ENCODE assay signal across 1 cellular context in the genomic region with DNA sequence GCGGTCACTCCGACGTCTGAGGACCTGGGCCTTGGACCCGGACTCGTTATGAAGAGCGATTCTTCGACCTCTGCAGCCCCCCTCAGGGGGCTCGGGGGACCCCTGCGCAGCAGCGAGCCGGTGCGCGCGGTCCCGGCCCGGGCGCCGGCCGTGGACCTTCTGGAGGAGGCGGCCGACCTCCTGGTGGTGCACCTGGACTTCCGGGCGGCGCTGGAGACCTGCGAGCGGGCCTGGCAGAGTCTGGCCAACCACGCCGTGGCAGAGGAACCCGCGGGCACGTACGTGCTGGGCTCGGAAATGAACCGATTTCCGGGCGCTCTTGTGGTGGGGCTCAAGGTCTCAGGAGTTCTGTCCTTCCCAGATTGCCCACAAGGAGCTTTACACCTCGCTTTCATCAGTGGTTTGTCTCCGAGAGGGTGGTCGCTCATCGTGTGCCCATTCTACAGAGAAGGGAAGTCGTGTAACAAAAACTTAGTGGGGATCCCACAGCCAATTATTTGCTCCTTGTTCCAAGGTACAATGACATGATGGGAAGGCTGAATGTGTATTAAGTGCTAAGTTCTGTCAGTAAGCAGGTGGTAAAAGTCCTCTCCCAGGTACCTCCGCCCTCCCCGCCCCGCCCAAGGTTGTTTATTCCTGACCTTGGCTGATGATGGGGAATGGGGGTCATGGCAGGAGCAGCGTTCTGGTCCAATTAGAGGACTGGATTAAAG.
TF ChIP-seq lines count a peak whose summit lies in the region.

No MANE protein-coding gene starts in this region.

TF ChIP-seq in HepG2, 621 proteins besides CTCF, POLR2A, EP300 and RAD21 (continues in another document):
- TF ChIP-seq, protein P1, sequence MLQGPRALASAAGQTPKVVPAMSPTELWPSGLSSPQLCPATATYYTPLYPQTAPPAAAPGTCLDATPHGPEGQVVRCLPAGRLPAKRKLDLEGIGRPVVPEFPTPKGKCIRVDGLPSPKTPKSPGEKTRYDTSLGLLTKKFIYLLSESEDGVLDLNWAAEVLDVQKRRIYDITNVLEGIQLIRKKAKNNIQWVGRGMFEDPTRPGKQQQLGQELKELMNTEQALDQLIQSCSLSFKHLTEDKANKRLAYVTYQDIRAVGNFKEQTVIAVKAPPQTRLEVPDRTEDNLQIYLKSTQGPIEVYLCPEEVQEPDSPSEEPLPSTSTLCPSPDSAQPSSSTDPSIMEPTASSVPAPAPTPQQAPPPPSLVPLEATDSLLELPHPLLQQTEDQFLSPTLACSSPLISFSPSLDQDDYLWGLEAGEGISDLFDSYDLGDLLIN (CRISPR knock-in tag; IDR thresholded peaks at IDR 0.05; ENCODE audit: borderline replicate concordance) = no peak
- TF ChIP-seq MYC (CRISPR knock-in tag; IDR thresholded peaks at IDR 0.05; ENCODE audit: borderline replicate concordance) = no peak
- no peak for TF ChIP-seq FOXA3 (CRISPR knock-in tag; IDR thresholded peaks at IDR 0.05)
- TF ChIP-seq SP1 (IDR thresholded peaks at IDR 0.05) = no peak
- TF ChIP-seq SP1 (CRISPR knock-in tag; IDR thresholded peaks at IDR 0.05) = no peak
- TF ChIP-seq ZNF136 (CRISPR knock-in tag; IDR thresholded peaks at IDR 0.05; ENCODE audit: low read depth) = no peak
- TF ChIP-seq NRL (CRISPR knock-in tag; IDR thresholded peaks at IDR 0.05; ENCODE audit: borderline replicate concordance) = no peak
- TF ChIP-seq SMARCC2 (IDR thresholded peaks at IDR 0.05) = no peak
- no peak for TF ChIP-seq SIX4 (CRISPR knock-in tag; IDR thresholded peaks at IDR 0.05)
- no peak for TF ChIP-seq MYNN (CRISPR knock-in tag; IDR thresholded peaks at IDR 0.05; ENCODE audit: low read depth)
- TF ChIP-seq, protein P2, sequence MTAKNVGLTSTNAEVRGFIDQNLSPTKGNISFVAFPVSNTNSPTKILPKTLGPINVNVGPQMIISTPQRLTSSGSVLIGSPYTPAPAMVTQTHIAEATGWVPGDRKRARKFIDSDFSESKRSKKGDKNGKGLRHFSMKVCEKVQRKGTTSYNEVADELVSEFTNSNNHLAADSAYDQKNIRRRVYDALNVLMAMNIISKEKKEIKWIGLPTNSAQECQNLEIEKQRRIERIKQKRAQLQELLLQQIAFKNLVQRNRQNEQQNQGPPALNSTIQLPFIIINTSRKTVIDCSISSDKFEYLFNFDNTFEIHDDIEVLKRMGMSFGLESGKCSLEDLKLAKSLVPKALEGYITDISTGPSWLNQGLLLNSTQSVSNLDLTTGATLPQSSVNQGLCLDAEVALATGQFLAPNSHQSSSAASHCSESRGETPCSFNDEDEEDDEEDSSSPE (CRISPR knock-in tag; IDR thresholded peaks at IDR 0.05) = no peak
- no peak for TF ChIP-seq ZNF496 (CRISPR knock-in tag; IDR thresholded peaks at IDR 0.05; ENCODE audit: insufficient replicate concordance)
- no peak for TF ChIP-seq ELK4 (CRISPR knock-in tag; IDR thresholded peaks at IDR 0.05; ENCODE audit: borderline replicate concordance)
- TF ChIP-seq ZNF331 (CRISPR knock-in tag; IDR thresholded peaks at IDR 0.05) = no peak
- no peak for TF ChIP-seq AKAP8 (CRISPR knock-in tag; IDR thresholded peaks at IDR 0.05)
- no peak for TF ChIP-seq ZNF34 (CRISPR knock-in tag; IDR thresholded peaks at IDR 0.05; ENCODE audit: borderline replicate concordance)
- TF ChIP-seq MNT (IDR thresholded peaks at IDR 0.05) = no peak
- TF ChIP-seq MTA3 (CRISPR knock-in tag; IDR thresholded peaks at IDR 0.05) = no peak
- TF ChIP-seq LCORL (IDR thresholded peaks at IDR 0.05) = no peak
- 0 out of 2 replicates have a peak, but pooled peaks have one; percentile 6 for TF ChIP-seq LCORL (CRISPR knock-in tag; IDR thresholded peaks at IDR 0.05)
- no peak for TF ChIP-seq TBX3 (IDR thresholded peaks at IDR 0.05; ENCODE audit: borderline replicate concordance)
- no peak for TF ChIP-seq TBP (CRISPR knock-in tag; IDR thresholded peaks at IDR 0.05)
- TF ChIP-seq KLF11 (CRISPR knock-in tag; IDR thresholded peaks at IDR 0.05) = no peak
- TF ChIP-seq ZNF556 (CRISPR knock-in tag; IDR thresholded peaks at IDR 0.05; ENCODE audit: borderline replicate concordance) = no peak
- no peak for TF ChIP-seq ZNF550 (CRISPR knock-in tag; IDR thresholded peaks at IDR 0.05; ENCODE audit: borderline replicate concordance)
- no peak for TF ChIP-seq MXD4 (CRISPR knock-in tag; IDR thresholded peaks at IDR 0.05)
- no peak for TF ChIP-seq SP140L (CRISPR knock-in tag; IDR thresholded peaks at IDR 0.05; ENCODE audit: borderline replicate concordance)
- no peak for TF ChIP-seq MLX (CRISPR knock-in tag; IDR thresholded peaks at IDR 0.05)
- TF ChIP-seq SYNCRIP (IDR thresholded peaks at IDR 0.05; ENCODE audit: insufficient read depth, low read depth, low read length) = no peak
- TF ChIP-seq ZSCAN9 (CRISPR knock-in tag; IDR thresholded peaks at IDR 0.05; ENCODE audit: borderline replicate concordance) = no peak
- TF ChIP-seq ZNF441 (CRISPR knock-in tag; IDR thresholded peaks at IDR 0.05; ENCODE audit: borderline replicate concordance) = 0 out of 2 replicates have a peak, but pooled peaks have one; percentile 1
- TF ChIP-seq AHDC1 (CRISPR knock-in tag; IDR thresholded peaks at IDR 0.05; ENCODE audit: borderline replicate concordance) = no peak
- TF ChIP-seq SP2 (CRISPR knock-in tag; IDR thresholded peaks at IDR 0.05) = no peak
- no peak for TF ChIP-seq KDM6A (CRISPR knock-in tag; IDR thresholded peaks at IDR 0.05; ENCODE audit: low read depth)
- no peak for TF ChIP-seq AHR (CRISPR knock-in tag; IDR thresholded peaks at IDR 0.05)
- TF ChIP-seq HMG20B (CRISPR knock-in tag; conservative IDR thresholded peaks at IDR 0.05) = no peak
- TF ChIP-seq, protein P3, sequence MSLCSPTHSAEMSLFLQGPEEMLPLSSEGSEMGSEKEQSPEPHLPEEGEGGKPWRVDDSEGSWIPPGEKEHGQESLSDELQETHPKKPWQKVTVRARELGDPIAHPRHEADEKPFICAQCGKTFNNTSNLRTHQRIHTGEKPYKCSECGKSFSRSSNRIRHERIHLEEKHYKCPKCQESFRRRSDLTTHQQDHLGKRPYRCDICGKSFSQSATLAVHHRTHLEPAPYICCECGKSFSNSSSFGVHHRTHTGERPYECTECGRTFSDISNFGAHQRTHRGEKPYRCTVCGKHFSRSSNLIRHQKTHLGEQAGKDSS (CRISPR knock-in tag; IDR thresholded peaks at IDR 0.05; ENCODE audit: borderline replicate concordance, low read depth) = no peak
- no peak for TF ChIP-seq MTA1 (CRISPR knock-in tag; IDR thresholded peaks at IDR 0.05; ENCODE audit: borderline replicate concordance)
- TF ChIP-seq, protein P4, sequence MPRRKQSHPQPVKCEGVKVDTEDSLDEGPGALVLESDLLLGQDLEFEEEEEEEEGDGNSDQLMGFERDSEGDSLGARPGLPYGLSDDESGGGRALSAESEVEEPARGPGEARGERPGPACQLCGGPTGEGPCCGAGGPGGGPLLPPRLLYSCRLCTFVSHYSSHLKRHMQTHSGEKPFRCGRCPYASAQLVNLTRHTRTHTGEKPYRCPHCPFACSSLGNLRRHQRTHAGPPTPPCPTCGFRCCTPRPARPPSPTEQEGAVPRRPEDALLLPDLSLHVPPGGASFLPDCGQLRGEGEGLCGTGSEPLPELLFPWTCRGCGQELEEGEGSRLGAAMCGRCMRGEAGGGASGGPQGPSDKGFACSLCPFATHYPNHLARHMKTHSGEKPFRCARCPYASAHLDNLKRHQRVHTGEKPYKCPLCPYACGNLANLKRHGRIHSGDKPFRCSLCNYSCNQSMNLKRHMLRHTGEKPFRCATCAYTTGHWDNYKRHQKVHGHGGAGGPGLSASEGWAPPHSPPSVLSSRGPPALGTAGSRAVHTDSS (CRISPR knock-in tag; conservative IDR thresholded peaks at IDR 0.05) = no peak
- TF ChIP-seq ZBTB7A (CRISPR knock-in tag; IDR thresholded peaks at IDR 0.05) = 0 out of 2 replicates have a peak, but pooled peaks have one; percentile 35
- no peak for TF ChIP-seq PHF20 (CRISPR knock-in tag; IDR thresholded peaks at IDR 0.05)
- no peak for TF ChIP-seq RERE (CRISPR knock-in tag; IDR thresholded peaks at IDR 0.05; ENCODE audit: low read depth)
